ENCODE assay signal across 10 cellular contexts in genomic region chr9:112890106-112891081, GRCh38. TPM values are rescaled to one million over a fixed set of nuclear protein-coding genes. Genes with fewer than 3 reads are reported as not detected.
DNase-seq lines count a peak whose midpoint lies in the region; ATAC-seq and TF ChIP-seq lines count a peak whose summit lies in the region.
"Had no signal": no experiment of that assay in that cellular context is flagged by ENCODE, and none has a peak within 500 bp of the region (broad histone marks: within the 10 kb centered on the region; RNA-seq: fewer than 3 reads in every experiment).

Gene SLC46A2 (minus strand): TSS chr9:112890876. CDS start chr9:112890681, 195 bp downstream.

- no peak within 1 kb of the TSS for H2AFZ ChIP-seq in neuron (ENCODE audit: low read depth, low read length)

- peak within 1 kb of the TSS; percentile 55 for H3K9ac ChIP-seq in adipocyte (ENCODE audit: low read length)

- intact Hi-C loops in CD14-positive monocyte (cut with micrococcal nuclease) (loop anchor here in 1 of 2 donors (10.0 kb wide), 1 partner anchor 176 kb away; the partner anchor contains the start of gene INIP), left cardiac atrium (cut with DNase I) (no loop called here)

- peak within 1 kb of the TSS; percentile 94 to 98 for H3K4me3 Mint-ChIP-seq in CD14-positive monocyte

- ATAC-seq in left cardiac atrium (peak; percentile 66 to 77), GM19035 (IDR thresholded peaks at IDR 0.05; ENCODE audit: unreplicated experiment) (no peak), GM18868 (IDR thresholded peaks at IDR 0.05; ENCODE audit: unreplicated experiment) (no peak)
- ATAC-seq: stimulated activated naive CD8-positive, alpha-beta T cell treated with anti-CD3 and anti-CD28 coated beads, Interleukin-15, Interleukin-2, amounts not matched to agents 100 U/mL and 50 U/mL, for 24 hours had no signal

- H3K9me3 Mint-ChIP-seq in CD14-positive monocyte, result peaks cover 0 to 3% (median 0%) of the 10 kb centered on the region in 7 donors

- peaks cover 16% of the 10 kb centered on the region for H3K27me3 ChIP-seq in adipocyte (replicated peaks; ENCODE audit: control insufficient read depth, insufficient read depth, low read length)
- H3K27me3 ChIP-seq in neuron (ENCODE audit: insufficient read depth, low read length), result peaks cover 8% of the 10 kb centered on the region

- H3K36me3 ChIP-seq in adipocyte (ENCODE audit: control insufficient read depth, insufficient read depth, low read length, severe bottlenecking) (no peaks in the 10 kb centered on the region), neuron (ENCODE audit: insufficient read depth, low read length) (no peaks in the 10 kb centered on the region)

- no peak for TF ChIP-seq CTCF in CD14-positive monocyte (IDR thresholded peaks at IDR 0.05)

- no peaks in the 10 kb centered on the region for H3K9me3 ChIP-seq in adipocyte (ENCODE audit: control insufficient read depth, low read length)
- peaks cover 2% of the 10 kb centered on the region for H3K9me3 ChIP-seq in neuron (ENCODE audit: low read length)

- peaks cover 1 to 9% (median 6%) of the 10 kb centered on the region in 3 donors for H3K27me3 Mint-ChIP-seq in CD14-positive monocyte (ENCODE audit: low read depth in 3 of 3)

- H3K4me3 ChIP-seq in adipocyte (ENCODE audit: low read length) (peak within 1 kb of the TSS; percentile 80), neuron (ENCODE audit: low read length) (peak within 1 kb of the TSS; percentile 38)

- DNase-seq in CD14-positive monocyte (ENCODE audit: low spot score), result peak; percentile 70
- DNase-seq in adipocyte (ENCODE audit: low read depth), result peak; percentile 13
- DNase-seq in left cardiac atrium, result peak; percentile 29
- no peak for DNase-seq in NCI-H82 treated with DMSO at 0.1 percent for 48 hours (lab: John Stamatoyannopoulos, UW; ENCODE audit: unreplicated experiment)
- no peak for DNase-seq in NCI-H2107 treated with DMSO at 0.1 percent for 48 hours (lab: John Stamatoyannopoulos, UW; ENCODE audit: unreplicated experiment)
- DNase-seq: NCI-H146; stimulated activated naive CD8-positive, alpha-beta T cell treated with anti-CD3 and anti-CD28 coated beads, Interleukin-15, Interleukin-2, amounts not matched to agents 100 U/mL and 50 U/mL, for 24 hours had no signal

- peaks cover 83% of the 10 kb centered on the region for H3K4me1 Mint-ChIP-seq in CD14-positive monocyte

- H3K27ac Mint-ChIP-seq in CD14-positive monocyte, result peak within 1 kb of the TSS; percentile 86 to 100 (median 90)

- H3K4me1 ChIP-seq in adipocyte (ENCODE audit: control insufficient read depth, insufficient read depth, low read length), result peaks cover 37% of the 10 kb centered on the region
- H3K4me1 ChIP-seq in neuron (ENCODE audit: insufficient read depth, low read length), result no peaks in the 10 kb centered on the region

- peaks cover 37 to 46% of the 10 kb centered on the region in 2 donors for H3K36me3 Mint-ChIP-seq in CD14-positive monocyte

RNA-seq across cellular contexts. Expression of gene SLC46A2, which starts in this region (rescaled TPM):
- polyA plus RNA-seq in CD14-positive monocyte, result 10 to 100 TPM; 45.1 to 87.0 TPM
- not detected for total RNA-seq in left cardiac atrium

Comparison
In these comparisons a context has a peak if more than half of its experiments do, and no peak if none do; other contexts are left out.
1. Peak in DNase-seq and ATAC-seq in left cardiac atrium; RNA of the gene not detected or under 1 TPM.
2. DNase-seq: peak in CD14-positive monocyte (single experiment) and adipocyte (single experiment); none in NCI-H82 treated with DMSO at 0.1 percent for 48 hours (single experiment) and NCI-H2107 treated with DMSO at 0.1 percent for 48 hours (single experiment).